Comparison of ENCODE assay signal across 7 cellular contexts in genomic region chr3:136617969-136618368, GRCh38.
A peak's percentile ranks its signal among the peaks of the same experiment; 100 is the strongest.
DNase-seq lines count a peak whose midpoint lies in the region; ATAC-seq, FAIRE-seq and TF ChIP-seq lines count a peak whose summit lies in the region.
"Not testable (repeated sequence)": the region's sequence is repeated elsewhere in the genome, so short reads cannot be mapped to it uniquely, and the experiment has no call there.

No MANE protein-coding gene starts in this region.

- not testable (repeated sequence) for H3K4me2 ChIP-seq in GM23338

- H2AFZ ChIP-seq in GM23338 = not testable (repeated sequence)

- not testable (repeated sequence) for H3K27ac ChIP-seq in GM23338 (ENCODE audit: low read depth); small intestine (ENCODE audit: low read depth in 1 of 2, low read length in 1 of 2)
- peak overlapping the region; percentile 71 for H3K27ac ChIP-seq in colonic mucosa

- not testable (repeated sequence) for H3K9me3 ChIP-seq in T-helper 17 cell (ENCODE audit: control insufficient read depth, low read length, poor library complexity, severe bottlenecking); colonic mucosa; small intestine (ENCODE audit: control insufficient read depth, low read depth)

- not testable (repeated sequence) for H3K36me3 ChIP-seq in GM23338 (ENCODE audit: insufficient read depth); colonic mucosa; small intestine (ENCODE audit: control insufficient read depth in 2 of 2, insufficient read depth in 2 of 2, low read length in 2 of 2)

- H3K79me2 ChIP-seq in GM23338 (replicated peaks; ENCODE audit: insufficient read depth) = not testable (repeated sequence)

- H3K4me3 ChIP-seq in GM23338; colonic mucosa; small intestine (ENCODE audit: low read depth in 1 of 2, low read length in 2 of 2): not testable (repeated sequence)

- not testable (repeated sequence) for H3K27me3 Mint-ChIP-seq in GM23338 (ENCODE audit: insufficient read depth, low read depth, poor library complexity); T-helper 17 cell; activated CD4-positive, alpha-beta memory T cell treated with anti-CD3 and anti-CD28 coated beads, Interleukin-2, amount 10 ng/mL, durations not matched to agents 7 days and 5 days

- H4K20me1 ChIP-seq in GM23338 (replicated peaks; ENCODE audit: insufficient read depth) = not testable (repeated sequence)

- POLR2A ChIA-PET in activated CD4-positive, alpha-beta memory T cell treated with anti-CD3 and anti-CD28 coated beads, Interleukin-2, amount 10 ng/mL, durations not matched to agents 7 days and 5 days (lab: Charles Lee) = not testable (repeated sequence)

- H3K4me1 Mint-ChIP-seq in GM23338; activated CD4-positive, alpha-beta memory T cell treated with anti-CD3 and anti-CD28 coated beads, Interleukin-2, amount 10 ng/mL, durations not matched to agents 7 days and 5 days: not testable (repeated sequence)
- H3K4me1 Mint-ChIP-seq in T-helper 17 cell = peaks cover 18% of the 10 kb centered on the region

- not testable (repeated sequence) for H3K27me3 ChIP-seq in GM23338 (ENCODE audit: insufficient read depth); colonic mucosa; small intestine (ENCODE audit: control insufficient read depth in 2 of 2, insufficient read depth in 2 of 2, low read length in 2 of 2)

- H3K9me3 Mint-ChIP-seq in GM23338; activated CD4-positive, alpha-beta memory T cell treated with anti-CD3 and anti-CD28 coated beads, Interleukin-2, amount 10 ng/mL, durations not matched to agents 7 days and 5 days; activated naive CD4-positive, alpha-beta T cell treated with anti-CD3 and anti-CD28 coated beads, Interleukin-2, amount 50 U/mL, for 72 hours: not testable (repeated sequence)

- FAIRE-seq in small intestine (lab: Jason Lieb, UNC) = not testable (repeated sequence)

- DNase-seq in GM23338 (ENCODE audit: low spot score); T-helper 17 cell; activated CD4-positive, alpha-beta memory T cell treated with anti-CD3 and anti-CD28 coated beads, Interleukin-2, amount 10 ng/mL, durations not matched to agents 7 days and 5 days; activated naive CD4-positive, alpha-beta T cell treated with anti-CD3 and anti-CD28 coated beads, Interleukin-2, amount 50 U/mL, for 72 hours (ENCODE audit: low spot score in 2 of 2); colonic mucosa; left colon: not testable (repeated sequence)
- DNase-seq in small intestine = peak; percentile 25

- not testable (repeated sequence) for H3K4me1 ChIP-seq in GM23338 (ENCODE audit: insufficient read depth); colonic mucosa; small intestine (ENCODE audit: control insufficient read depth in 2 of 2, insufficient read depth in 1 of 2, low read depth in 1 of 2, low read length in 1 of 2)

- H3K27ac Mint-ChIP-seq in GM23338 = peak overlapping the region; percentile 16
- H3K27ac Mint-ChIP-seq in T-helper 17 cell = peak overlapping the region; percentile 62
- H3K27ac Mint-ChIP-seq in activated CD4-positive, alpha-beta memory T cell treated with anti-CD3 and anti-CD28 coated beads, Interleukin-2, amount 10 ng/mL, durations not matched to agents 7 days and 5 days = peak overlapping the region; percentile 4
- peak overlapping the region; percentile 3 to 18 for H3K27ac Mint-ChIP-seq in activated naive CD4-positive, alpha-beta T cell treated with anti-CD3 and anti-CD28 coated beads, Interleukin-2, amount 50 U/mL, for 72 hours

- CTCF ChIA-PET in activated CD4-positive, alpha-beta memory T cell treated with anti-CD3 and anti-CD28 coated beads, Interleukin-2, amount 10 ng/mL, durations not matched to agents 7 days and 5 days (lab: Charles Lee) = interaction anchor here (1.3 kb wide), 1 partner anchor 135 kb away, joined by 4 read pairs; the partner anchor contains the start of gene STAG1

- intact Hi-C loops in colonic mucosa (cut with DNase I) = loop anchor here (10.0 kb wide), 1 partner anchor 117 kb away; no protein-coding TSS in a partner anchor
- intact Hi-C loops in left colon (cut with DNase I, micrococcal nuclease) = not testable (repeated sequence)

- not testable (repeated sequence) for TF ChIP-seq CTCF in GM23338 (conservative IDR thresholded peaks at IDR 0.05; ENCODE audit: low read depth in 2 of 2); colonic mucosa (IDR thresholded peaks at IDR 0.05)

- H3K36me3 Mint-ChIP-seq in GM23338 (ENCODE audit: low read depth); T-helper 17 cell (ENCODE audit: low read depth): not testable (repeated sequence)
- H3K36me3 Mint-ChIP-seq in activated CD4-positive, alpha-beta memory T cell treated with anti-CD3 and anti-CD28 coated beads, Interleukin-2, amount 10 ng/mL, durations not matched to agents 7 days and 5 days (ENCODE audit: low read depth) = peaks cover 21% of the 10 kb centered on the region
- peaks cover 0 to 12% of the 10 kb centered on the region in 2 donors for H3K36me3 Mint-ChIP-seq in activated naive CD4-positive, alpha-beta T cell treated with anti-CD3 and anti-CD28 coated beads, Interleukin-2, amount 50 U/mL, for 72 hours

- H3F3A ChIP-seq in GM23338 (replicated peaks; ENCODE audit: low read depth) = not testable (repeated sequence)

- not testable (repeated sequence) for ATAC-seq in GM23338; T-helper 17 cell; activated naive CD4-positive, alpha-beta T cell treated with anti-CD3 and anti-CD28 coated beads, Interleukin-2, amount 50 U/mL, for 72 hours
- peak; percentile 54 for ATAC-seq in left colon

- H3K4me3 Mint-ChIP-seq in GM23338; T-helper 17 cell; activated CD4-positive, alpha-beta memory T cell treated with anti-CD3 and anti-CD28 coated beads, Interleukin-2, amount 10 ng/mL, durations not matched to agents 7 days and 5 days: not testable (repeated sequence)

- not testable (repeated sequence) for H3K9me2 ChIP-seq in GM23338 (ENCODE audit: insufficient read depth)

- H3K9ac ChIP-seq in colonic mucosa (ENCODE audit: low read depth in 2 of 2, low read length in 2 of 2) = not testable (repeated sequence)

- WGBS in small intestine, 3 donors = 69 to 91% (median 83%) methylated on average over 5 of the region's 5 CpGs

Comparison
In these comparisons a context has a peak if more than half of its experiments do, and no peak if none do; other contexts are left out.
1. H3K27ac Mint-ChIP-seq: peak in every context shown above with its lines; median percentile 62 in T-helper 17 cell; 16 in GM23338; 10 in activated naive CD4-positive, alpha-beta T cell treated with anti-CD3 and anti-CD28 coated beads, Interleukin-2, amount 50 U/mL, for 72 hours; 4 in activated CD4-positive, alpha-beta memory T cell treated with anti-CD3 and anti-CD28 coated beads, Interleukin-2, amount 10 ng/mL, durations not matched to agents 7 days and 5 days.